ENCODE assay signal across 1 cellular context in genomic region chr1:65001238-65001792, GRCh38.
A peak's percentile ranks its signal among the peaks of the same experiment; 100 is the strongest.
TF ChIP-seq lines count a peak whose summit lies in the region.

No MANE protein-coding gene starts in this region.

TF ChIP-seq in K562, 482 proteins besides CTCF, POLR2A, EP300 and RAD21 (continued from another document and continues in another):
- no peak for TF ChIP-seq TRIM25 (IDR thresholded peaks at IDR 0.05; ENCODE audit: borderline replicate concordance)
- TF ChIP-seq RCOR1 (IDR thresholded peaks at IDR 0.05; ENCODE audit: borderline replicate concordance in 1 of 2, low read depth in 2 of 2, low read length in 2 of 2), result peak in 1 of 2 experiments; percentile 87; a peak in 2 of 4 replicates
- no peak for TF ChIP-seq MAFG (tag; conservative IDR thresholded peaks at IDR 0.05)
- no peak for TF ChIP-seq ZNF395 (CRISPR knock-in tag; IDR thresholded peaks at IDR 0.05)
- TF ChIP-seq PPARD (CRISPR knock-in tag; IDR thresholded peaks at IDR 0.05), result no peak
- TF ChIP-seq SMARCA5 (IDR thresholded peaks at IDR 0.05), result peak; percentile 35; the same call in 1 of the 2 replicates
- no peak for TF ChIP-seq FOXK1 (CRISPR knock-in tag; IDR thresholded peaks at IDR 0.05; ENCODE audit: borderline replicate concordance)
- TF ChIP-seq TCF7 (IDR thresholded peaks at IDR 0.05; ENCODE audit: borderline replicate concordance), result no peak
- TF ChIP-seq ARID1B (IDR thresholded peaks at IDR 0.05), result no peak
- TF ChIP-seq DPF2 (IDR thresholded peaks at IDR 0.05), result peak; percentile 35; the same call in 1 of the 2 replicates
- no peak for TF ChIP-seq LEF1 (IDR thresholded peaks at IDR 0.05)
- 0 out of 2 replicates have a peak, but pooled peaks have one; percentile 63 for TF ChIP-seq HLTF (IDR thresholded peaks at IDR 0.05)
- no peak for TF ChIP-seq ETV1 (tag; conservative IDR thresholded peaks at IDR 0.05; ENCODE audit: low read depth)
- no peak for TF ChIP-seq JUN (IDR thresholded peaks at IDR 0.05; ENCODE audit: borderline replicate concordance, low read depth, low read length)
- TF ChIP-seq JUN (CRISPR knock-in tag; IDR thresholded peaks at IDR 0.05; ENCODE audit: borderline replicate concordance), result no peak
- no peak for TF ChIP-seq MEF2A (IDR thresholded peaks at IDR 0.05; ENCODE audit: control insufficient read depth, low read depth, low read length)
- no peak for TF ChIP-seq SP1 (CRISPR knock-in tag; IDR thresholded peaks at IDR 0.05)
- TF ChIP-seq NR2C2 (CRISPR knock-in tag; IDR thresholded peaks at IDR 0.05), result no peak
- no peak for TF ChIP-seq NR2C2 (tag; IDR thresholded peaks at IDR 0.05)
- no peak for TF ChIP-seq HDAC6 (IDR thresholded peaks at IDR 0.05; ENCODE audit: low read depth, low read length)
- TF ChIP-seq NRF1 (conservative IDR thresholded peaks at IDR 0.05 in 1 of 2, IDR thresholded peaks at IDR 0.05 in 1 of 2), result peak; percentile 37 to 38; a peak in 1 of 4 replicates
- no peak for TF ChIP-seq ILK (tag; IDR thresholded peaks at IDR 0.05; ENCODE audit: borderline replicate concordance, low read depth)
- no peak for TF ChIP-seq ZNF134 (CRISPR knock-in tag; conservative IDR thresholded peaks at IDR 0.05)
- no peak for TF ChIP-seq SRSF9 (IDR thresholded peaks at IDR 0.05; ENCODE audit: borderline replicate concordance, low read depth, low read length)
- no peak for TF ChIP-seq ZNF584 (CRISPR knock-in tag; IDR thresholded peaks at IDR 0.05; ENCODE audit: low read depth)
- no peak for TF ChIP-seq MGA (IDR thresholded peaks at IDR 0.05)
- TF ChIP-seq ILF3 (IDR thresholded peaks at IDR 0.05; ENCODE audit: borderline replicate concordance), result no peak
- TF ChIP-seq STAT5B (CRISPR knock-in tag; IDR thresholded peaks at IDR 0.05), result no peak
- no peak for TF ChIP-seq ZNF561 (CRISPR knock-in tag; conservative IDR thresholded peaks at IDR 0.05)
- no peak for TF ChIP-seq HSF4 (CRISPR knock-in tag; IDR thresholded peaks at IDR 0.05; ENCODE audit: borderline replicate concordance)
- TF ChIP-seq UBTF (IDR thresholded peaks at IDR 0.05; ENCODE audit: borderline replicate concordance in 1 of 2, low read depth in 2 of 2, low read length in 2 of 2), result 0 out of 4 replicates have a peak, but pooled peaks of 1 of the 2 experiments have one; percentile 19
- TF ChIP-seq GATA2 (CRISPR knock-in tag; IDR thresholded peaks at IDR 0.05), result no peak
- TF ChIP-seq THAP12 (CRISPR knock-in tag; IDR thresholded peaks at IDR 0.05), result no peak
- TF ChIP-seq ETV6 (IDR thresholded peaks at IDR 0.05; ENCODE audit: borderline replicate concordance in 1 of 2, low read depth in 2 of 2, low read length in 1 of 2), result 0 out of 4 replicates have a peak, but pooled peaks of 1 of the 2 experiments have one; percentile 53
- no peak for TF ChIP-seq ETV6 (CRISPR knock-in tag; IDR thresholded peaks at IDR 0.05; ENCODE audit: borderline replicate concordance)
- 0 out of 2 replicates have a peak, but pooled peaks have one; percentile 59 for TF ChIP-seq LARP7 (IDR thresholded peaks at IDR 0.05)
- no peak for TF ChIP-seq NFATC3 (IDR thresholded peaks at IDR 0.05)
- TF ChIP-seq PHF21A (IDR thresholded peaks at IDR 0.05; ENCODE audit: borderline replicate concordance, low read depth), result peak; percentile 49; the same call in 1 of the 2 replicates
- no peak for TF ChIP-seq KDM5B (IDR thresholded peaks at IDR 0.05; ENCODE audit: insufficient replicate concordance, low read depth, low read length)
- TF ChIP-seq HBP1 (CRISPR knock-in tag; IDR thresholded peaks at IDR 0.05), result peak; percentile 74; the same call in 1 of the 2 replicates
- TF ChIP-seq JUND (IDR thresholded peaks at IDR 0.05; ENCODE audit: borderline replicate concordance, low read depth, low read length), result no peak
- TF ChIP-seq JUND (tag; IDR thresholded peaks at IDR 0.05; ENCODE audit: borderline replicate concordance, low read depth, low read length), result no peak
- 0 out of 4 replicates have a peak, but pooled peaks of 1 of the 2 experiments have one; percentile 37 for TF ChIP-seq HDAC1 (IDR thresholded peaks at IDR 0.05)
- TF ChIP-seq SPI1 (IDR thresholded peaks at IDR 0.05; ENCODE audit: borderline replicate concordance, low read depth, low read length), result no peak
- no peak for TF ChIP-seq SP2 (IDR thresholded peaks at IDR 0.05; ENCODE audit: extremely low read depth, low read depth, low read length, poor library complexity, severe bottlenecking)
